9 cellular contexts compared by ENCODE assay signal in the genomic region with DNA sequence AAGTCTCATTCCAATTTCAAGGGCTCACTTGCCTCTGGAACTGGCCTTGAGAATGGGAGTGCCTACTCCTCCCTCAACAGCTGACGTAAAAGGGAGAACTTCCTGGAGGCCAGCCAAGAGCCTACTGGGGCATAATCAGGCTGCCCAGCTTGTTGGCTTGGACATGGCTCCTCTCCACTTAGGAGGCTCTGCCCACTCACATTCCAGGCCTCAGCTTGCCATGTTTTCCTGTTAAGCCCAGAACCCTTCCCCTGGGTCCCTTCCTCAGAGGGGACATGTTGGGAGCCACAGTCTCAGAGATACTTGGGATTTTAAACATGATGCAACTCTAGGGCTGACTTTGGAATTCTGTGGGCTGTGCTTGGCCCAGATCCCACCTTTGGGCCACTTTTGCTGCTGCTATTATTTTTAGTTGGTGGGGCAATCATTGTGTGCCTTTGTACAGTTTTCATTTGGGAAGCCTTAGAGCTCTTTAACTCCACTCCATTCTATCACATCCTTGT. TPM values are rescaled to one million over a fixed set of nuclear protein-coding genes. Genes with fewer than 3 reads are reported as not detected.
DNase-seq lines count a peak whose midpoint lies in the region; ATAC-seq and TF ChIP-seq lines count a peak whose summit lies in the region.
"Had no signal": no experiment of that assay in that cellular context is flagged by ENCODE, and none has a peak within 500 bp of the region (broad histone marks: within the 10 kb centered on the region; RNA-seq: fewer than 3 reads in every experiment).

No MANE protein-coding gene starts in this region.

- H3K27me3 ChIP-seq in BJ (ENCODE audit: control insufficient read depth, insufficient read depth, low read length) = no peaks in the 10 kb centered on the region
- H3K27me3 ChIP-seq in esophagus (ENCODE audit: control insufficient read depth in 1 of 2, insufficient read depth in 2 of 2, low read length in 2 of 2) = no peaks in the 10 kb centered on the region

- peak overlapping the region; percentile 35 to 83 for H3K27ac ChIP-seq in esophagus (ENCODE audit: low read depth in 2 of 2, low read length in 1 of 2)

- ATAC-seq in T-helper 17 cell = no peak
- ATAC-seq in HG03196 (IDR thresholded peaks at IDR 0.05; ENCODE audit: unreplicated experiment) = no peak

- H3K36me3 Mint-ChIP-seq in nephron (ENCODE audit: low read depth) = no peaks in the 10 kb centered on the region
- no peaks in the 10 kb centered on the region for H3K36me3 Mint-ChIP-seq in activated CD4-positive, alpha-beta T cell treated with anti-CD3 and anti-CD28 coated beads, Interleukin-2, amount 10 ng/mL, durations not matched to agents 24 days and 14 days (ENCODE audit: low read depth)
- no peaks in the 10 kb centered on the region for H3K36me3 Mint-ChIP-seq in T-helper 17 cell (ENCODE audit: low read depth)

- TF ChIP-seq CTCF in BJ (IDR thresholded peaks at IDR 0.05; ENCODE audit: insufficient read depth, low read depth, low read length) = no peak
- no peak for TF ChIP-seq CTCF in nephron (IDR thresholded peaks at IDR 0.05; ENCODE audit: unreplicated experiment in 3 of 3)

- DNase-seq in BJ (ENCODE audit: low read depth) (peak; percentile 34), NCI-H446 (lab: John Stamatoyannopoulos, UW) (peak; percentile 85 to 91), T-helper 17 cell (no peak)
- DNase-seq in activated CD4-positive, alpha-beta T cell treated with anti-CD3 and anti-CD28 coated beads, Interleukin-2, amount 10 ng/mL, durations not matched to agents 24 days and 14 days = no peak
- no peak for DNase-seq in stimulated activated naive CD4-positive, alpha-beta T cell (lab: John Stamatoyannopoulos, UW)
- DNase-seq: NCI-H524 treated with DMSO at 0.1 percent for 48 hours had no signal

- H3K27ac Mint-ChIP-seq in nephron (peak overlapping the region; percentile 37 to 80 (median 68)), T-helper 17 cell (no peak overlapping the region)
- H3K27ac Mint-ChIP-seq in activated CD4-positive, alpha-beta T cell treated with anti-CD3 and anti-CD28 coated beads, Interleukin-2, amount 10 ng/mL, durations not matched to agents 24 days and 14 days = no peak overlapping the region

- H3K4me3 Mint-ChIP-seq in nephron = peak overlapping the region in 1 of 3 experiments; percentile 40
- no peak overlapping the region for H3K4me3 Mint-ChIP-seq in activated CD4-positive, alpha-beta T cell treated with anti-CD3 and anti-CD28 coated beads, Interleukin-2, amount 10 ng/mL, durations not matched to agents 24 days and 14 days
- H3K4me3 Mint-ChIP-seq in T-helper 17 cell = no peak overlapping the region

- H3K9me3 Mint-ChIP-seq in nephron = no peaks in the 10 kb centered on the region
- peaks cover 13% of the 10 kb centered on the region for H3K9me3 Mint-ChIP-seq in activated CD4-positive, alpha-beta T cell treated with anti-CD3 and anti-CD28 coated beads, Interleukin-2, amount 10 ng/mL, durations not matched to agents 24 days and 14 days

- CTCF ChIA-PET in BJ (lab: Yijun Ruan, JAX) = interaction anchor here (0.6 to 1.1 kb wide), 2 partner anchors 11 to 18 kb away, joined by 3 to 4 read pairs; no protein-coding TSS in a partner anchor

- H3K4me1 Mint-ChIP-seq in nephron (peaks cover 74% of the 10 kb centered on the region), T-helper 17 cell (peaks cover 9% of the 10 kb centered on the region)
- H3K4me1 Mint-ChIP-seq in activated CD4-positive, alpha-beta T cell treated with anti-CD3 and anti-CD28 coated beads, Interleukin-2, amount 10 ng/mL, durations not matched to agents 24 days and 14 days = peaks cover 22% of the 10 kb centered on the region

- no peak overlapping the region for H3K4me3 ChIP-seq in BJ (ENCODE audit: low read depth, low read length)
- no peak overlapping the region for H3K4me3 ChIP-seq in esophagus (ENCODE audit: low read depth in 1 of 2, low read length in 2 of 2)

- peaks cover 2 to 13% of the 10 kb centered on the region in 2 donors for H3K4me1 ChIP-seq in esophagus (ENCODE audit: control insufficient read depth in 2 of 2, insufficient read depth in 2 of 2, low read length in 1 of 2)

- POLR2A ChIA-PET in BJ (lab: Charles Lee) = no interaction called here

- H3K27me3 Mint-ChIP-seq in nephron (ENCODE audit: low read depth) = no peaks in the 10 kb centered on the region
- no peaks in the 10 kb centered on the region for H3K27me3 Mint-ChIP-seq in activated CD4-positive, alpha-beta T cell treated with anti-CD3 and anti-CD28 coated beads, Interleukin-2, amount 10 ng/mL, durations not matched to agents 24 days and 14 days
- H3K27me3 Mint-ChIP-seq in T-helper 17 cell = peaks cover 19% of the 10 kb centered on the region

- no peaks in the 10 kb centered on the region for H3K9me3 ChIP-seq in esophagus (ENCODE audit: control insufficient read depth in 2 of 2, insufficient read depth in 1 of 2, low read depth in 1 of 2, low read length in 1 of 2)
- H3K9me3 ChIP-seq in T-helper 17 cell (ENCODE audit: control insufficient read depth, low read length, poor library complexity, severe bottlenecking) = no peaks in the 10 kb centered on the region

- no peaks in the 10 kb centered on the region for H3K36me3 ChIP-seq in BJ (ENCODE audit: control insufficient read depth, insufficient read depth, low read length)
- no peaks in the 10 kb centered on the region for H3K36me3 ChIP-seq in esophagus (ENCODE audit: control insufficient read depth in 2 of 2, insufficient read depth in 2 of 2, low read length in 1 of 2)

- intact Hi-C loops in activated CD4-positive, alpha-beta T cell treated with anti-CD3 and anti-CD28 coated beads, Interleukin-2, amount 10 ng/mL, durations not matched to agents 24 days and 14 days (cut with micrococcal nuclease) = no loop called here

- WGBS in esophagus, 2 donors = 15 to 19% methylated on average over 1 of the region's 1 CpG

RNA-seq across cellular contexts. Expression of a gene that starts 31.5 kb away (rescaled TPM):
- polyA plus RNA-seq in BJ (2011; rRNA removed) = 0.58 and 1.6 TPM in 2 replicates
- polyA minus RNA-seq in BJ (2011; rRNA and poly(A)+ RNA removed) = 0.71 and 1.2 TPM in 2 replicates
- under 1 TPM; 0.31 to 0.35 TPM for polyA plus RNA-seq in esophagus
- total RNA-seq in activated CD4-positive, alpha-beta T cell treated with anti-CD3 and anti-CD28 coated beads, Interleukin-2, amount 10 ng/mL, durations not matched to agents 24 days and 14 days = 4.7 and 5.3 TPM in 2 replicates
- total RNA-seq in T-helper 17 cell = 10 to 100 TPM; 24.6 to 43.4 TPM

Comparison
In these comparisons a context has a peak if more than half of its experiments do, and no peak if none do; other contexts are left out.
1. DNase-seq: peak in BJ (single experiment) and NCI-H446 (2 of 2); none in activated CD4-positive, alpha-beta T cell treated with anti-CD3 and anti-CD28 coated beads, Interleukin-2, amount 10 ng/mL, durations not matched to agents 24 days and 14 days (single experiment), T-helper 17 cell (0 of 3) and stimulated activated naive CD4-positive, alpha-beta T cell (0 of 6).
2. H3K27ac Mint-ChIP-seq: peak in nephron (3 of 3); none in activated CD4-positive, alpha-beta T cell treated with anti-CD3 and anti-CD28 coated beads, Interleukin-2, amount 10 ng/mL, durations not matched to agents 24 days and 14 days (single experiment) and T-helper 17 cell (single experiment).